8 cellular contexts compared by ENCODE assay signal in genomic region chr4:180828455-180829018, GRCh38.
DNase-seq lines count a peak whose midpoint lies in the region; ATAC-seq and TF ChIP-seq lines count a peak whose summit lies in the region.

No MANE protein-coding gene starts in this region.

- H3K79me2 ChIP-seq in PC-9 (ENCODE audit: low read depth), result no peaks in the 10 kb centered on the region
- no peaks in the 10 kb centered on the region for H3K79me2 ChIP-seq in trophoblast cell (ENCODE audit: control insufficient read depth, insufficient read depth, low read length, poor library complexity)

- H3K9me3 ChIP-seq in PC-9 (ENCODE audit: insufficient read depth, low read depth) (no peaks in the 10 kb centered on the region), trophoblast cell (ENCODE audit: insufficient read depth, low read depth, low read length) (no peaks in the 10 kb centered on the region)

- no peaks in the 10 kb centered on the region for H3F3A ChIP-seq in PC-9 (ENCODE audit: insufficient read depth, low read depth)

- H3K23ac ChIP-seq in trophoblast cell (ENCODE audit: low read length), result no peak overlapping the region

- H3K79me1 ChIP-seq in trophoblast cell (ENCODE audit: low read length), result peaks cover 2% of the 10 kb centered on the region

- H3K14ac ChIP-seq in trophoblast cell (ENCODE audit: low read length), result no peak overlapping the region

- no peak overlapping the region for H4K91ac ChIP-seq in trophoblast cell (ENCODE audit: low read depth, low read length)

- POLR2A ChIA-PET in PC-9 (lab: Charles Lee; ENCODE audit: unreplicated experiment), result no interaction called here

- H3K36me3 Mint-ChIP-seq in activated naive CD4-positive, alpha-beta T cell treated with anti-CD3 and anti-CD28 coated beads, Interleukin-2, amount 50 U/mL, for 72 hours, result no peaks in the 10 kb centered on the region

- no peaks in the 10 kb centered on the region for H3K4me1 ChIP-seq in PC-9 (replicated peaks; ENCODE audit: insufficient read depth)
- H3K4me1 ChIP-seq in trophoblast cell (ENCODE audit: control insufficient read depth in 1 of 2, insufficient read depth in 2 of 2, low read length in 2 of 2), result peaks cover 0 to 2% of the 10 kb centered on the region in 2 experiments

- H3K36me3 ChIP-seq in PC-9 (ENCODE audit: low read depth) (no peaks in the 10 kb centered on the region), trophoblast cell (ENCODE audit: control insufficient read depth in 1 of 2, insufficient read depth in 2 of 2, low read length in 2 of 2) (no peaks in the 10 kb centered on the region)

- H3K27me3 ChIP-seq in PC-9 (ENCODE audit: insufficient read depth, low read depth), result no peaks in the 10 kb centered on the region
- H3K27me3 ChIP-seq in trophoblast cell (ENCODE audit: insufficient read depth, low read length), result no peaks in the 10 kb centered on the region

- H2AK5ac ChIP-seq in trophoblast cell (ENCODE audit: low read length), result no peak overlapping the region

- WGBS in trophoblast cell (ENCODE audit: extremely low coverage, insufficient coverage, insufficient read length), result no CpG with 5 or more reads among the region's 2 CpGs

- CTCF ChIA-PET in PC-9 (lab: Charles Lee), result interaction anchor here (0.6 kb wide), 1 partner anchor 314 kb away, joined by 3 read pairs; no protein-coding TSS in a partner anchor

- H2BK12ac ChIP-seq in trophoblast cell (ENCODE audit: low read length), result no peak overlapping the region

- no peak overlapping the region for H2AFZ ChIP-seq in PC-9
- no peak overlapping the region for H2AFZ ChIP-seq in trophoblast cell (ENCODE audit: insufficient read depth, low read length, poor library complexity)

- H3K9ac ChIP-seq in trophoblast cell (ENCODE audit: low read length), result no peak overlapping the region

- DNase-seq in DMS53 treated with DMSO at 0.1 percent for 48 hours (lab: John Stamatoyannopoulos, UW; ENCODE audit: unreplicated experiment) (peak; percentile 2), LNCaP clone FGC (ENCODE audit: low read depth) (peak; percentile 13), PC-9 (peak in 1 of 2 experiments; percentile 7), epithelial cell of prostate (ENCODE audit: low read depth, low spot score) (peak; percentile 14), trophoblast cell (peak; percentile 29 to 72)
- DNase-seq in activated naive CD4-positive, alpha-beta T cell treated with anti-CD3 and anti-CD28 coated beads, Interleukin-2, amount 50 U/mL, for 72 hours (ENCODE audit: low spot score in 2 of 2), result no peak
- no peak for DNase-seq in activated naive CD4-positive, alpha-beta T cell treated with anti-CD3 and anti-CD28 coated beads, Interleukin-2, amount 50 U/mL, for 16 hours

- H3K4me2 ChIP-seq in PC-9 (no peak overlapping the region), trophoblast cell (ENCODE audit: low read length) (no peak overlapping the region)

- no TSS peak for BruUV-seq in PC-9 (replicated peaks; lab: Mats Ljungman, UMichigan)

- H3K4ac ChIP-seq in trophoblast cell (ENCODE audit: low read depth, low read length), result no peak overlapping the region

- H4K20me1 ChIP-seq in PC-9 (ENCODE audit: insufficient read depth), result no peaks in the 10 kb centered on the region

- no peak overlapping the region for H3K27ac Mint-ChIP-seq in activated naive CD4-positive, alpha-beta T cell treated with anti-CD3 and anti-CD28 coated beads, Interleukin-2, amount 50 U/mL, for 72 hours

- TF ChIP-seq CTCF in LNCaP clone FGC (IDR thresholded peaks at IDR 0.05; ENCODE audit: control insufficient read depth, extremely low read depth, insufficient read depth) (peak; percentile 74), PC-9 (conservative IDR thresholded peaks at IDR 0.05) (peak; percentile 72)

- H3K9me2 ChIP-seq in PC-9 (ENCODE audit: insufficient read depth), result no peaks in the 10 kb centered on the region

- no peak overlapping the region for H3K18ac ChIP-seq in trophoblast cell (ENCODE audit: low read length)

- ATAC-seq in activated naive CD4-positive, alpha-beta T cell treated with anti-CD3 and anti-CD28 coated beads, Interleukin-2, amount 50 U/mL, for 72 hours, result no peak
- no peak for ATAC-seq in GM19455 (IDR thresholded peaks at IDR 0.05; ENCODE audit: unreplicated experiment)

- no peak overlapping the region for H4K8ac ChIP-seq in trophoblast cell (ENCODE audit: low read depth, low read length)

- intact Hi-C loops in PC-9 (cut with micrococcal nuclease; ENCODE audit: unreplicated experiment), result no loop called here

- no peak overlapping the region for H3K27ac ChIP-seq in PC-9
- no peak overlapping the region for H3K27ac ChIP-seq in epithelial cell of prostate
- H3K27ac ChIP-seq in trophoblast cell (ENCODE audit: low read depth, low read length), result no peak overlapping the region

- no peak overlapping the region for H2BK120ac ChIP-seq in trophoblast cell (ENCODE audit: insufficient read depth, low read length, poor library complexity)

- peaks cover 5 to 10% of the 10 kb centered on the region in 2 donors for H3K9me3 Mint-ChIP-seq in activated naive CD4-positive, alpha-beta T cell treated with anti-CD3 and anti-CD28 coated beads, Interleukin-2, amount 50 U/mL, for 72 hours

- no peak overlapping the region for H2BK5ac ChIP-seq in trophoblast cell (ENCODE audit: low read depth, low read length, poor library complexity)

- no peak overlapping the region for H4K12ac ChIP-seq in trophoblast cell (ENCODE audit: low read depth, low read length)

- H3K4me3 ChIP-seq in LNCaP clone FGC (ENCODE audit: low read depth, low read length) (no peak overlapping the region), PC-9 (no peak overlapping the region), trophoblast cell (ENCODE audit: low read depth, low read length) (no peak overlapping the region)

Comparison
In these comparisons a context has a peak if more than half of its experiments do, and no peak if none do; other contexts are left out.
1. DNase-seq: peak in DMS53 treated with DMSO at 0.1 percent for 48 hours (single experiment), LNCaP clone FGC (single experiment), epithelial cell of prostate (single experiment) and trophoblast cell (2 of 2); none in activated naive CD4-positive, alpha-beta T cell treated with anti-CD3 and anti-CD28 coated beads, Interleukin-2, amount 50 U/mL, for 72 hours (0 of 2) and activated naive CD4-positive, alpha-beta T cell treated with anti-CD3 and anti-CD28 coated beads, Interleukin-2, amount 50 U/mL, for 16 hours (single experiment).